7 cellular contexts compared by ENCODE assay signal in the genomic region with DNA sequence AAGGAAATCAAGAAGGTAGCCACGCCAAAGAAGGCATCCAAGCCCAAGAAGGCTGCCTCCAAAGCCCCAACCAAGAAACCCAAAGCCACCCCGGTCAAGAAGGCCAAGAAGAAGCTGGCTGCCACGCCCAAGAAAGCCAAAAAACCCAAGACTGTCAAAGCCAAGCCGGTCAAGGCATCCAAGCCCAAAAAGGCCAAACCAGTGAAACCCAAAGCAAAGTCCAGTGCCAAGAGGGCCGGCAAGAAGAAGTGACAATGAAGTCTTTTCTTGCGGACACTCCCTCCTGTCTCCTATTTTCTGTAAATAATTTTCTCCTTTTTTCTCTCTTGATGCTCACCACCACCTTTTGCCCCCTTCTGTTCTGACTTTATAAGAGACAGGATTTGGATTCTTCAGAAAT. TPM values are rescaled to one million over a fixed set of nuclear protein-coding genes. Genes with fewer than 3 reads are reported as not detected.
DNase-seq lines count a peak whose midpoint lies in the region; ATAC-seq, FAIRE-seq and TF ChIP-seq lines count a peak whose summit lies in the region.
"Had no signal": no experiment of that assay in that cellular context is flagged by ENCODE, and none has a peak within 500 bp of the region (broad histone marks: within the 10 kb centered on the region; RNA-seq: fewer than 3 reads in every experiment).

No MANE protein-coding gene starts in this region.

- POLR2A ChIA-PET in A549 (lab: Yijun Ruan, JAX) (interaction anchor here (1.3 kb wide), 1 partner anchor 99 kb away, joined by 3 read pairs; no protein-coding TSS in a partner anchor), WTC11 (lab: Charles Lee) (interaction anchor here (0.6 kb wide), 1 partner anchor 62 kb away, joined by 5 read pairs; no protein-coding TSS in a partner anchor)

- ATAC-seq in A549: no peak
- no peak for ATAC-seq in WTC11

- H3K4me3 Mint-ChIP-seq in WTC11: peak overlapping the region; percentile 84

- FAIRE-seq in A549 (lab: Jason Lieb, UNC): no peak

- no peak for DNase-seq in A549 (ENCODE audit: low read depth in 1 of 2, low spot score in 1 of 2)
- no peak for DNase-seq in WTC11 (ENCODE audit: low spot score)
- no peak for DNase-seq in COLO829 (ENCODE audit: low spot score)
- no peak for DNase-seq in NCI-H510A treated with DMSO at 0.1 percent for 48 hours (lab: John Stamatoyannopoulos, UW)
- no peak for DNase-seq in stimulated activated CD4-positive, alpha-beta T cell treated with anti-CD3 and anti-CD28 coated beads, Interleukin-4, amount 100 ng/mL, for 24 hours

- H3K36me3 ChIP-seq in liver (ENCODE audit: control insufficient read depth in 4 of 4, insufficient read depth in 3 of 4, low read depth in 1 of 4, low read length in 3 of 4): no peaks in the 10 kb centered on the region

- H3K9me3 Mint-ChIP-seq in WTC11: no peaks in the 10 kb centered on the region

- no peaks in the 10 kb centered on the region for H3K27me3 ChIP-seq in liver (ENCODE audit: control insufficient read depth in 4 of 4, insufficient read depth in 4 of 4, low read length in 3 of 4)

- H3K36me3 Mint-ChIP-seq in WTC11: no peaks in the 10 kb centered on the region

- peak overlapping the region; percentile 99 for H3K4me2 ChIP-seq in A549

- H3K4me1 Mint-ChIP-seq in WTC11: peaks cover 41% of the 10 kb centered on the region

- TF ChIP-seq POLR2A in A549 (IDR thresholded peaks at IDR 0.05; ENCODE audit: low read length): no peak

- TF ChIP-seq EP300 in A549 (IDR thresholded peaks at IDR 0.05): no peak

- CTCF ChIA-PET in A549 (lab: Yijun Ruan, JAX) (interaction anchor here (4.1 kb wide), 1 partner anchor 13 kb away, joined by 47 read pairs; no protein-coding TSS in a partner anchor), WTC11 (lab: Charles Lee) (no interaction called here)

- TF ChIP-seq RAD21 in A549 (conservative IDR thresholded peaks at IDR 0.05 in 1 of 2, IDR thresholded peaks at IDR 0.05 in 1 of 2): no peak
- no peak for TF ChIP-seq RAD21 in liver (IDR thresholded peaks at IDR 0.05)

- H3K27ac Mint-ChIP-seq in WTC11: no peak overlapping the region

- peaks cover 70% of the 10 kb centered on the region for H3K27me3 Mint-ChIP-seq in WTC11 (ENCODE audit: low read depth)

- H3K4me1 ChIP-seq in A549: peaks cover 20% of the 10 kb centered on the region
- peaks cover 11 to 58% (median 49%) of the 10 kb centered on the region in 4 donors for H3K4me1 ChIP-seq in liver (ENCODE audit: control insufficient read depth in 4 of 4, insufficient read depth in 4 of 4, low read length in 3 of 4)

- H3K4me3 ChIP-seq in A549: peak overlapping the region; percentile 69
- H3K4me3 ChIP-seq in liver (ENCODE audit: low read depth in 1 of 3, low read length in 3 of 3): peak overlapping the region; percentile 55 to 91 (median 61)

- WGBS in A549 (ENCODE audit: missing lambda C conversion rate): 60% methylated on average over 6 of the region's 6 CpGs
- 49% methylated on average over 6 of the region's 6 CpGs for WGBS in liver

- H3K9ac ChIP-seq in liver (ENCODE audit: low read depth in 1 of 2, low read length in 2 of 2): peak overlapping the region; percentile 17 to 77
- H3K9ac ChIP-seq: KMS-11 had no signal

- H3K9me3 ChIP-seq in A549 (no peaks in the 10 kb centered on the region), liver (ENCODE audit: control insufficient read depth in 4 of 4, low read length in 3 of 4) (no peaks in the 10 kb centered on the region)

- H3K27ac ChIP-seq in A549 (peak overlapping the region; percentile 96 to 99), liver (ENCODE audit: low read depth in 1 of 2, low read length in 2 of 2) (peak overlapping the region; percentile 71 to 89)
- H3K27ac ChIP-seq: KMS-11 had no signal

- no peak for TF ChIP-seq CTCF in A549 (IDR thresholded peaks at IDR 0.05)
- no peak for TF ChIP-seq CTCF in WTC11 (IDR thresholded peaks at IDR 0.05)
- no peak for TF ChIP-seq CTCF in liver (IDR thresholded peaks at IDR 0.05; ENCODE audit: low read depth, low read length, missing input control)

TF ChIP-seq in A549, 52 proteins besides CTCF, POLR2A, EP300 and RAD21 (continues in another document):
- no peak for TF ChIP-seq ZC3H11A (IDR thresholded peaks at IDR 0.05)
- no peak for TF ChIP-seq TP53 (CRISPR knock-in tag; IDR thresholded peaks at IDR 0.05)
- no peak for TF ChIP-seq ESRRA (IDR thresholded peaks at IDR 0.05; ENCODE audit: borderline replicate concordance, low read length)
- no peak for TF ChIP-seq RFX5 (IDR thresholded peaks at IDR 0.05)
- TF ChIP-seq HOXB13 (CRISPR knock-in tag; IDR thresholded peaks at IDR 0.05; ENCODE audit: low read depth): no peak

TF ChIP-seq in WTC11, 78 proteins besides CTCF, POLR2A, EP300 and RAD21 (continues in another document):
- no peak for TF ChIP-seq MLX (CRISPR knock-in tag; IDR thresholded peaks at IDR 0.05)
- no peak for TF ChIP-seq NFE2L1 (CRISPR knock-in tag; IDR thresholded peaks at IDR 0.05)
- no peak for TF ChIP-seq FOXK1 (CRISPR knock-in tag; IDR thresholded peaks at IDR 0.05)
- TF ChIP-seq ZNF121 (CRISPR knock-in tag; IDR thresholded peaks at IDR 0.05): no peak
- no peak for TF ChIP-seq ESRRA (CRISPR knock-in tag; IDR thresholded peaks at IDR 0.05; ENCODE audit: borderline replicate concordance)
- TF ChIP-seq CREM (CRISPR knock-in tag; IDR thresholded peaks at IDR 0.05): no peak
- no peak for TF ChIP-seq ETV6 (CRISPR knock-in tag; IDR thresholded peaks at IDR 0.05)

TF ChIP-seq in liver, 16 proteins besides CTCF, POLR2A, EP300 and RAD21 (continues in another document):
- no peak for TF ChIP-seq ZBTB33 (IDR thresholded peaks at IDR 0.05)
- no peak for TF ChIP-seq FOXA1 (IDR thresholded peaks at IDR 0.05)
- TF ChIP-seq JUND (IDR thresholded peaks at IDR 0.05): no peak
- no peak for TF ChIP-seq FOXA2 (IDR thresholded peaks at IDR 0.05)
- TF ChIP-seq GABPA (IDR thresholded peaks at IDR 0.05 in 1 of 2, conservative IDR thresholded peaks at IDR 0.05 in 1 of 2): no peak
- TF ChIP-seq RXRA (IDR thresholded peaks at IDR 0.05): no peak

RNA-seq across cellular contexts. Expression of gene GCAT, which starts 1.9 kb away (rescaled TPM):
- 1.2 and 1.3 TPM in 2 replicates for polyA plus RNA-seq in A549 (2011; rRNA removed)
- 3.2 and 4.8 TPM in 2 replicates for polyA plus RNA-seq in A549 (2012; cell fraction: cytosol; rRNA removed)
- 5.1 and 6.7 TPM in 2 replicates for polyA plus RNA-seq in A549 (2012; cell fraction: nucleus; rRNA removed)
- polyA plus RNA-seq in A549 (2017; fragmentation: RNase III; extraction: RNeasy Plus Mini Kit Qiagen cat#74134 plus additional on column Dnase treatment): 2.1 to 3.1 TPM (median 2.6 TPM) in 3 replicates
- polyA minus RNA-seq in A549 (2011; rRNA and poly(A)+ RNA removed): 2.2 and 3.6 TPM in 2 replicates
- total RNA-seq in WTC11 (2021): 33.0 to 36.4 TPM (median 36.3 TPM) in 3 replicates
- 10 to 100 TPM; 27.7 to 31.8 TPM for total RNA-seq in liver
- 10 to 100 TPM; 20.7 to 32.6 TPM for polyA plus RNA-seq in liver

RNA-seq across cellular contexts. Expression of gene GALR3, which starts 17.3 kb away (rescaled TPM):
- polyA plus RNA-seq in A549 (2011; rRNA removed) (not detected in 2 replicates), A549 (2017; fragmentation: RNase III; extraction: RNeasy Plus Mini Kit Qiagen cat#74134 plus additional on column Dnase treatment) (not detected in 3 replicates), liver (not detected)
- polyA plus RNA-seq in A549 (2012; cell fraction: cytosol; rRNA removed): not detected in 2 replicates
- polyA plus RNA-seq in A549 (2012; cell fraction: nucleus; rRNA removed): 0.06 TPM in 1 of 2 replicates, not detected in the other
- not detected in 2 replicates for polyA minus RNA-seq in A549 (2011; rRNA and poly(A)+ RNA removed)
- total RNA-seq in WTC11 (2021) (0.69 to 0.89 TPM (median 0.79 TPM) in 3 replicates), liver (not detected)

RNA-seq across cellular contexts. Expression of gene ANKRD54, which starts 38.3 kb away (rescaled TPM):
- polyA plus RNA-seq in A549 (2011; rRNA removed) (13.2 and 15.2 TPM in 2 replicates), A549 (2017; fragmentation: RNase III; extraction: RNeasy Plus Mini Kit Qiagen cat#74134 plus additional on column Dnase treatment) (19.3 to 21.8 TPM (median 21.1 TPM) in 3 replicates), liver (10 to 100 TPM; 10.7 to 11.3 TPM)
- polyA plus RNA-seq in A549 (2012; cell fraction: cytosol; rRNA removed): 27.2 and 35.3 TPM in 2 replicates
- polyA plus RNA-seq in A549 (2012; cell fraction: nucleus; rRNA removed): 50.3 and 76.5 TPM in 2 replicates
- 14.0 and 17.0 TPM in 2 replicates for polyA minus RNA-seq in A549 (2011; rRNA and poly(A)+ RNA removed)
- total RNA-seq in WTC11 (2021) (17.1 to 19.1 TPM (median 17.9 TPM) in 3 replicates), liver (10 to 100 TPM; 13.7 to 25.5 TPM)

RNA-seq across cellular contexts. Expression of gene EIF3L, which starts 43.3 kb away (rescaled TPM):
- polyA plus RNA-seq in A549 (2011; rRNA removed) (423 and 493 TPM in 2 replicates), A549 (2017; fragmentation: RNase III; extraction: RNeasy Plus Mini Kit Qiagen cat#74134 plus additional on column Dnase treatment) (212 to 222 TPM (median 218 TPM) in 3 replicates), liver (100 to 1,000 TPM; 104 to 117 TPM)
- polyA plus RNA-seq in A549 (2012; cell fraction: cytosol; rRNA removed): 206 and 272 TPM in 2 replicates
- 133 and 171 TPM in 2 replicates for polyA plus RNA-seq in A549 (2012; cell fraction: nucleus; rRNA removed)
- polyA minus RNA-seq in A549 (2011; rRNA and poly(A)+ RNA removed): 412 and 554 TPM in 2 replicates
- total RNA-seq in WTC11 (2021) (611 to 645 TPM (median 645 TPM) in 3 replicates), liver (100 to 1,000 TPM; 103 to 217 TPM)
